ENCODE assay signal across 7 cellular contexts in genomic region chr10:111976557-111976956, GRCh38.
"Had no signal": no experiment of that assay in that cellular context is flagged by ENCODE, and none has a peak within 500 bp of the region (broad histone marks: within the 10 kb centered on the region; RNA-seq: fewer than 3 reads in every experiment).

No MANE protein-coding gene starts in this region.

- H3K4me2 ChIP-seq: KMS-11 had no signal

- H3K9ac ChIP-seq: KMS-11 had no signal

- FAIRE-seq: HTR-8/SVneo, K562 had no signal

- DNase-seq: IMR-90, KBM-7, KG1 had no signal

- H3K27ac ChIP-seq: HL-60, KMS-11 had no signal

- ATAC-seq: K562 had no signal

- H3K4me3 ChIP-seq: K562 had no signal
